Comparison of ENCODE assay signal across 16 cellular contexts in the genomic region with DNA sequence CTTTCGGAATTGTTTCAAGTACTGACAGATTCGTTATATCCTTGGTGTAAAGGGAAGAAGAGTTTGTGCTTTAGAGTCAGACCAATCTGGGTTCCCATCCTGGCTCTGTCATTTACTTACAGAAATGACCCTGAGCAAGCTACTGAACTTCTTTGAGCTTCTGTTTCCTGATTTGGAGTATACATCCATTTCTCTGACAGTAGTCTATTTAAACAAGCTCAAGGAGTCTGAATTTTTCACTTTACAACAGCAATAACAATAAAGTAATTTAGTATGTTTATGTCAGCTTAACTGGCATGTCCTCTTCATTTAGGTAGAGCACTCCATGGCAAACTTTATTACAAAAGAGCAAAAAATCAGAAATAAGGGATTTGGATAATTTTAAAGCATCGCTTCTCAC.
"Had no signal": no experiment of that assay in that cellular context is flagged by ENCODE, and none has a peak within 500 bp of the region (broad histone marks: within the 10 kb centered on the region; RNA-seq: fewer than 3 reads in every experiment).

No MANE protein-coding gene starts in this region.

- H3K27me3 ChIP-seq: hepatocyte, neural progenitor cell, thyroid gland had no signal

- H3K4me3 ChIP-seq: hepatocyte, lower lobe of right lung, neural progenitor cell, SK-N-MC, thyroid gland had no signal

- H3K9me3 Mint-ChIP-seq: neural progenitor cell had no signal

- H3K4me3 Mint-ChIP-seq: neural progenitor cell had no signal

- DNase-seq: activated CD4-positive, CD25-positive, alpha-beta regulatory T cell; activated CD8-positive, alpha-beta memory T cell treated with anti-CD3 and anti-CD28 coated beads, Interleukin-2, amount 50 U/mL, for 48 hours; activated naive CD4-positive, alpha-beta T cell; foreskin fibroblast; islet precursor cell; lower lobe of right lung; stimulated activated CD4-positive, alpha-beta T cell treated with anti-CD3 and anti-CD28 coated beads, Interleukin-12 subunit alpha, Interleukin-12 subunit beta, amount 100 ng/mL, for 4 hours; stimulated activated CD4-positive, alpha-beta T cell treated with anti-CD3 and anti-CD28 coated beads, Interleukin-1b, Interleukin-23, amount 100 ng/mL, for 48 hours; stimulated activated CD8-positive, alpha-beta memory T cell treated with anti-CD3 and anti-CD28 coated beads, Interleukin-4, amount 100 ng/mL, for 48 hours; stimulated activated naive CD4-positive, alpha-beta T cell treated with Interleukin-2 at 50 U/mL for 16 hours; T1000; thyroid gland had no signal

- H3K9me3 ChIP-seq: lower lobe of right lung, thyroid gland had no signal

- ATAC-seq: lower lobe of right lung had no signal

- H3K27ac ChIP-seq: hepatocyte, lower lobe of right lung, neural progenitor cell, SK-N-MC, thyroid gland had no signal

- H3K4me1 ChIP-seq: lower lobe of right lung, neural progenitor cell, thyroid gland had no signal

- H3K27ac Mint-ChIP-seq: neural progenitor cell had no signal

- H3K4me1 Mint-ChIP-seq: neural progenitor cell had no signal

- H3K27me3 Mint-ChIP-seq: progenitor cell of endocrine pancreas had no signal
